ENCODE assay signal across 25 cellular contexts in genomic region chr1:201401700-201402099, GRCh38. TPM values are rescaled to one million over a fixed set of nuclear protein-coding genes. Genes with fewer than 3 reads are reported as not detected.
"Had no signal": no experiment of that assay in that cellular context is flagged by ENCODE, and none has a peak within 500 bp of the region (broad histone marks: within the 10 kb centered on the region; RNA-seq: fewer than 3 reads in every experiment).

No MANE protein-coding gene starts in this region.

- H3K36me3 ChIP-seq: adrenal gland had no signal

- DNase-seq: activated CD4-positive, alpha-beta T cell treated with anti-CD3 and anti-CD28 coated beads for 48 hours; activated CD4-positive, alpha-beta T cell treated with anti-CD3 and anti-CD28 coated beads, Interleukin-2, amount 50 U/mL, for 4 hours; activated CD4-positive, CD25-positive, alpha-beta regulatory T cell treated with anti-CD3 and anti-CD28 coated beads, Interleukin-2, amount 50 U/mL, for 72 hours; activated CD8-positive, alpha-beta memory T cell treated with anti-CD3 and anti-CD28 coated beads, Interleukin-2, amount 50 U/mL, for 48 hours; activated CD8-positive, alpha-beta T cell treated with anti-CD3 and anti-CD28 coated beads, Interleukin-2, amount 10 ng/mL, durations not matched to agents 7 days and 5 days; activated naive CD4-positive, alpha-beta T cell treated with anti-CD3 and anti-CD28 coated beads, Interleukin-2, amount 50 U/mL, for 16 hours; activated naive CD8-positive, alpha-beta T cell treated with anti-CD3 and anti-CD28 coated beads, Interleukin-2, amount 10 ng/mL, durations not matched to agents 7 days and 5 days; activated T-cell treated with anti-CD3 and anti-CD28 coated beads, Interleukin-2, amount 50 U/mL, for 1 hour; adrenal gland; anterior cingulate cortex; Kasumi-1; NCI-H1092; NCI-H1417; NCI-H1930; NCI-H2107; NCI-H2171 treated with DMSO at 0.1 percent for 48 hours; NCI-H345; NCI-H510A; NCI-H526 treated with DMSO at 0.1 percent for 48 hours; NCI-H82 had no signal

- H3K4me3 ChIP-seq: adrenal gland, K562 had no signal

- H3K27ac ChIP-seq: adrenal gland had no signal

- H3K9me3 ChIP-seq: adrenal gland had no signal

- ATAC-seq: activated CD8-positive, alpha-beta T cell treated with anti-CD3 and anti-CD28 coated beads, Interleukin-2, amount 10 ng/mL, durations not matched to agents 7 days and 5 days; K562; WTC11 had no signal

RNA-seq across cellular contexts. Expression of gene LAD1, which starts 2.6 kb away (rescaled TPM):
- total RNA-seq: activated CD8-positive, alpha-beta T cell treated with anti-CD3 and anti-CD28 coated beads, Interleukin-2, amount 10 ng/mL, durations not matched to agents 7 days and 5 days; activated naive CD8-positive, alpha-beta T cell treated with anti-CD3 and anti-CD28 coated beads, Interleukin-2, amount 10 ng/mL, durations not matched to agents 7 days and 5 days; OCI-LY7; RPMI7951 had no signal
- polyA plus RNA-seq: K562 had no signal

RNA-seq across cellular contexts. Expression of gene TNNI1, which starts 19.8 kb away (rescaled TPM):
- total RNA-seq: activated CD8-positive, alpha-beta T cell treated with anti-CD3 and anti-CD28 coated beads, Interleukin-2, amount 10 ng/mL, durations not matched to agents 7 days and 5 days; activated naive CD8-positive, alpha-beta T cell treated with anti-CD3 and anti-CD28 coated beads, Interleukin-2, amount 10 ng/mL, durations not matched to agents 7 days and 5 days; K562; SK-MEL-5 had no signal
- polyA plus RNA-seq: K562 had no signal

RNA-seq across cellular contexts. Expression of gene TNNT2, which starts 24.2 kb away (rescaled TPM):
- total RNA-seq: activated CD8-positive, alpha-beta T cell treated with anti-CD3 and anti-CD28 coated beads, Interleukin-2, amount 10 ng/mL, durations not matched to agents 7 days and 5 days; activated naive CD8-positive, alpha-beta T cell treated with anti-CD3 and anti-CD28 coated beads, Interleukin-2, amount 10 ng/mL, durations not matched to agents 7 days and 5 days; K562; OCI-LY7; RPMI7951; SK-MEL-5 had no signal
- polyA plus RNA-seq: K562 had no signal
